9 cellular contexts compared by ENCODE assay signal in genomic region chr6:35470663-35471120, GRCh38. TPM values are rescaled to one million over a fixed set of nuclear protein-coding genes. Genes with fewer than 3 reads are reported as not detected.
A peak's percentile ranks its signal among the peaks of the same experiment; 100 is the strongest.
DNase-seq lines count a peak whose midpoint lies in the region; ATAC-seq and TF ChIP-seq lines count a peak whose summit lies in the region.
"Had no signal": no experiment of that assay in that cellular context is flagged by ENCODE, and none has a peak within 500 bp of the region (broad histone marks: within the 10 kb centered on the region; RNA-seq: fewer than 3 reads in every experiment).

No MANE protein-coding gene starts in this region.

- no peaks in the 10 kb centered on the region for H3K9me3 Mint-ChIP-seq in progenitor cell of endocrine pancreas (ENCODE audit: low read depth)

- no TSS peak for BruUV-seq in OCI-LY7 (replicated peaks; lab: Mats Ljungman, UMichigan)

- H3K4me1 ChIP-seq in OCI-LY7 (ENCODE audit: insufficient read depth, low read length, poor library complexity, severe bottlenecking) = peaks cover 38% of the 10 kb centered on the region
- H3K4me1 ChIP-seq in effector memory CD4-positive, alpha-beta T cell (ENCODE audit: control insufficient read depth, insufficient read depth, low read length, poor library complexity, severe bottlenecking) = peaks cover 19% of the 10 kb centered on the region

- POLR2A ChIA-PET in OCI-LY7 (lab: Charles Lee) = interaction anchor here (0.6 to 2.9 kb wide), 3 partner anchors 11 to 169 kb away, joined by 3 to 21 read pairs (median 3); no protein-coding TSS in a partner anchor

- peak overlapping the region; percentile 89 for H3K4me3 ChIP-seq in GM12865 (ENCODE audit: low read depth, low read length)
- peak overlapping the region; percentile 91 for H3K4me3 ChIP-seq in OCI-LY7 (ENCODE audit: low read depth, low read length, poor library complexity, severe bottlenecking)
- H3K4me3 ChIP-seq in effector memory CD4-positive, alpha-beta T cell (ENCODE audit: insufficient read depth, low read depth, low read length, poor library complexity, severe bottlenecking) = no peak overlapping the region

- no peaks in the 10 kb centered on the region for H3K9me3 ChIP-seq in OCI-LY7 (ENCODE audit: low read length)
- no peaks in the 10 kb centered on the region for H3K9me3 ChIP-seq in effector memory CD4-positive, alpha-beta T cell (ENCODE audit: control insufficient read depth, low read length)

- peak overlapping the region; percentile 97 for H3K4me3 Mint-ChIP-seq in progenitor cell of endocrine pancreas (ENCODE audit: low read depth)

- peaks cover 79% of the 10 kb centered on the region for H3K36me3 ChIP-seq in OCI-LY7 (ENCODE audit: insufficient read depth, low read length)
- H3K36me3 ChIP-seq in effector memory CD4-positive, alpha-beta T cell (ENCODE audit: control insufficient read depth, insufficient read depth, low read length) = peaks cover 33% of the 10 kb centered on the region

- H4K20me1 ChIP-seq in OCI-LY7 (ENCODE audit: insufficient read depth, low read length) = peaks cover 25% of the 10 kb centered on the region

- peak overlapping the region; percentile 99 for H3K4me2 ChIP-seq in OCI-LY7 (ENCODE audit: low read length)

- H3K79me2 ChIP-seq in OCI-LY7 (ENCODE audit: insufficient read depth, low read depth, low read length) = peaks cover 32% of the 10 kb centered on the region

- H3K27me3 Mint-ChIP-seq in progenitor cell of endocrine pancreas = no peaks in the 10 kb centered on the region

- no peaks in the 10 kb centered on the region for H3K27me3 ChIP-seq in effector memory CD4-positive, alpha-beta T cell (replicated peaks; ENCODE audit: control insufficient read depth, insufficient read depth, low read length, poor library complexity, severe bottlenecking)

- DNase-seq in GM12865 (ENCODE audit: low read depth) (no peak), OCI-LY7 (ENCODE audit: low spot score) (peak; percentile 27), progenitor cell of endocrine pancreas (ENCODE audit: low spot score, unreplicated experiment) (no peak), KBM-7 (no peak), NCI-H226 (no peak)
- DNase-seq in effector memory CD4-positive, alpha-beta T cell = no peak
- DNase-seq in activated CD8-positive, alpha-beta memory T cell treated with anti-CD3 and anti-CD28 coated beads, Interleukin-2, amount 50 U/mL, for 48 hours = no peak
- DNase-seq: activated CD4-positive, alpha-beta T cell treated with anti-CD3 and anti-CD28 coated beads, Interleukin-2, amount 50 U/mL, for 4 hours had no signal

- TF ChIP-seq CTCF in GM12865 (IDR thresholded peaks at IDR 0.05; ENCODE audit: insufficient read depth, low read depth, low read length, missing control alignments) (no peak), OCI-LY7 (conservative IDR thresholded peaks at IDR 0.05; ENCODE audit: low read length) (no peak), progenitor cell of endocrine pancreas (IDR thresholded peaks at IDR 0.05; ENCODE audit: unreplicated experiment) (no peak)

- intact Hi-C loops in OCI-LY7 (cut with micrococcal nuclease; ENCODE audit: unreplicated experiment) = no loop called here

- H3K9me2 ChIP-seq in OCI-LY7 (ENCODE audit: insufficient read depth, low read length) = no peaks in the 10 kb centered on the region

- in situ Hi-C loops in KBM-7 (cut with MboI; ENCODE audit: low pct_unique_long_range_greater_than_20kb, low sequenced_read_pairs) = no loop called here

- peaks cover 26% of the 10 kb centered on the region for H3K4me1 Mint-ChIP-seq in progenitor cell of endocrine pancreas (ENCODE audit: low read depth)

- H3K27ac ChIP-seq in OCI-LY7 (ENCODE audit: low read depth, low read length, poor library complexity, severe bottlenecking) = peak overlapping the region; percentile 83
- peak overlapping the region; percentile 27 for H3K27ac ChIP-seq in effector memory CD4-positive, alpha-beta T cell (ENCODE audit: insufficient read depth, low read length, poor library complexity, severe bottlenecking)

- ATAC-seq in HG02938 (IDR thresholded peaks at IDR 0.05; ENCODE audit: unreplicated experiment) = no peak

- no peak overlapping the region for H2AFZ ChIP-seq in OCI-LY7 (ENCODE audit: low read length)

- H3K36me3 Mint-ChIP-seq in progenitor cell of endocrine pancreas (ENCODE audit: insufficient read depth) = peaks cover 15% of the 10 kb centered on the region

- H3K27ac Mint-ChIP-seq in progenitor cell of endocrine pancreas = peak overlapping the region; percentile 69

- CTCF ChIA-PET in OCI-LY7 (lab: Charles Lee; ENCODE audit: unreplicated experiment) = no interaction called here

RNA-seq across cellular contexts. Expression of gene RPL10A, which starts 2.5 kb away (rescaled TPM):
- total RNA-seq in OCI-LY7 (2014; rRNA removed; shearing (Covaris generic)) = 2,473 and 2,643 TPM in 2 replicates
- total RNA-seq in OCI-LY7 (2022) (1,541 and 1,581 TPM in 2 replicates), progenitor cell of endocrine pancreas (1,416 and 1,451 TPM in 2 replicates)

RNA-seq across cellular contexts. Expression of gene FANCE, which starts 18.6 kb away (rescaled TPM):
- 12.4 and 14.4 TPM in 2 replicates for total RNA-seq in OCI-LY7 (2014; rRNA removed; shearing (Covaris generic))
- total RNA-seq in OCI-LY7 (2022) (17.4 and 19.9 TPM in 2 replicates), progenitor cell of endocrine pancreas (9.3 and 10.6 TPM in 2 replicates)

RNA-seq across cellular contexts. Expression of gene TEAD3, which starts 26.2 kb away (rescaled TPM):
- not detected in 2 replicates for total RNA-seq in OCI-LY7 (2014; rRNA removed; shearing (Covaris generic))
- not detected in 2 replicates for total RNA-seq in OCI-LY7 (2022)
- 42.5 and 43.4 TPM in 2 replicates for total RNA-seq in progenitor cell of endocrine pancreas

RNA-seq across cellular contexts. Expression of gene TULP1, which starts 42.0 kb away (rescaled TPM):
- total RNA-seq in OCI-LY7 (2014; rRNA removed; shearing (Covaris generic)) = not detected in 2 replicates
- total RNA-seq in OCI-LY7 (2022) (not detected in 2 replicates), progenitor cell of endocrine pancreas (0.22 TPM in 2 replicates)

Comparison
In these comparisons a context has a peak if more than half of its experiments do, and no peak if none do; other contexts are left out.
1. RNA of gene TEAD3, which starts 26.2 kb away (total RNA-seq): 42.5 to 43.4 TPM in progenitor cell of endocrine pancreas; not detected in OCI-LY7; every median in the first group is over 10 times any median in the second.